Comparison of ENCODE assay signal across 8 cellular contexts in genomic region chr1:225998560-225999226, GRCh38. TPM values are rescaled to one million over a fixed set of nuclear protein-coding genes. Genes with fewer than 3 reads are reported as not detected.
DNase-seq lines count a peak whose midpoint lies in the region; ATAC-seq and TF ChIP-seq lines count a peak whose summit lies in the region.

No MANE protein-coding gene starts in this region.

- peaks cover 40% of the 10 kb centered on the region for H3K36me3 Mint-ChIP-seq in CD8-positive, alpha-beta T cell
- peaks cover 6% of the 10 kb centered on the region for H3K36me3 Mint-ChIP-seq in endothelial cell (ENCODE audit: low read depth, unreplicated experiment)
- H3K36me3 Mint-ChIP-seq in natural killer cell, result no peaks in the 10 kb centered on the region

- in situ Hi-C loops in HAP-1 (cut with MboI; ENCODE audit: low sequenced_read_pairs), result no loop called here

- POLR2A ChIA-PET in CD8-positive, alpha-beta T cell (lab: Charles Lee), result interaction anchor here (0.5 to 4.7 kb wide), 34 partner anchors 10 to 1816 kb away, joined by 3 to 195 read pairs (median 7); partner anchors contain the start of genes H3-3A, LBR, PARP1 and PYCR2

- peaks cover 75% of the 10 kb centered on the region for H3K4me1 Mint-ChIP-seq in CD8-positive, alpha-beta T cell (ENCODE audit: low read depth)
- H3K4me1 Mint-ChIP-seq in endothelial cell (ENCODE audit: unreplicated experiment), result peaks cover 48% of the 10 kb centered on the region
- H3K4me1 Mint-ChIP-seq in natural killer cell, result peaks cover 63 to 64% of the 10 kb centered on the region in 2 donors

- no peaks in the 10 kb centered on the region for H3K9me3 ChIP-seq in CD8-positive, alpha-beta T cell (ENCODE audit: low read length)
- H3K9me3 ChIP-seq in HAP-1, result no peaks in the 10 kb centered on the region

- no peak for TF ChIP-seq CTCF in CD8-positive, alpha-beta T cell (IDR thresholded peaks at IDR 0.05)
- TF ChIP-seq CTCF in endothelial cell (IDR thresholded peaks at IDR 0.05; ENCODE audit: unreplicated experiment), result no peak
- no peak for TF ChIP-seq CTCF in natural killer cell (IDR thresholded peaks at IDR 0.05)

- no peak for DNase-seq in CD8-positive, alpha-beta T cell
- DNase-seq in HAP-1 (ENCODE audit: low spot score in 2 of 2), result no peak
- DNase-seq in RKO (ENCODE audit: low spot score), result peak; percentile 81
- DNase-seq in endothelial cell (ENCODE audit: low spot score), result no peak
- DNase-seq in natural killer cell, result no peak
- DNase-seq in HK-2 (ENCODE audit: unreplicated experiment), result no peak
- no peak for DNase-seq in T1000 (lab: John Stamatoyannopoulos, UW)
- DNase-seq in NCI-H1092 treated with DMSO at 0.1 percent for 48 hours (lab: John Stamatoyannopoulos, UW), result no peak

- H3K4me1 ChIP-seq in CD8-positive, alpha-beta T cell (ENCODE audit: insufficient read depth, low read length), result peaks cover 81% of the 10 kb centered on the region
- peaks cover 33% of the 10 kb centered on the region for H3K4me1 ChIP-seq in HAP-1

- H3K9me3 Mint-ChIP-seq in CD8-positive, alpha-beta T cell, result no peaks in the 10 kb centered on the region
- no peaks in the 10 kb centered on the region for H3K9me3 Mint-ChIP-seq in endothelial cell (ENCODE audit: unreplicated experiment)
- H3K9me3 Mint-ChIP-seq in natural killer cell, result no peaks in the 10 kb centered on the region

- peak overlapping the region; percentile 99 for H3K27ac ChIP-seq in CD8-positive, alpha-beta T cell (ENCODE audit: low read depth, low read length)

- intact Hi-C loops in CD8-positive, alpha-beta T cell (cut with DNase I, micrococcal nuclease), result loop anchor here (1.0 to 10.0 kb wide), 14 partner anchors 64 to 939 kb away; partner anchors contain the start of genes ACBD3 (in 2 of the 2), H3-3A (in 2 of the 2), LBR (in 2 of the 2) and PYCR2 (in 2 of the 2)
- intact Hi-C loops in natural killer cell (cut with micrococcal nuclease), result loop anchor here (1.0 to 10.0 kb wide), 7 partner anchors 20 to 666 kb away; partner anchors contain the start of genes H3-3A and PYCR2

- no peaks in the 10 kb centered on the region for H3K27me3 ChIP-seq in CD8-positive, alpha-beta T cell (ENCODE audit: insufficient read depth, low read length)
- H3K27me3 ChIP-seq in HAP-1 (ENCODE audit: low read depth), result no peaks in the 10 kb centered on the region

- H3K27me3 Mint-ChIP-seq in CD8-positive, alpha-beta T cell (ENCODE audit: low read depth), result no peaks in the 10 kb centered on the region
- peaks cover 14% of the 10 kb centered on the region for H3K27me3 Mint-ChIP-seq in endothelial cell (ENCODE audit: unreplicated experiment)
- H3K27me3 Mint-ChIP-seq in natural killer cell (ENCODE audit: low read depth in 2 of 2), result no peaks in the 10 kb centered on the region

- H3K27ac Mint-ChIP-seq in CD8-positive, alpha-beta T cell, result peak overlapping the region; percentile 100
- H3K27ac Mint-ChIP-seq in endothelial cell (ENCODE audit: unreplicated experiment), result peak overlapping the region; percentile 99
- H3K27ac Mint-ChIP-seq in natural killer cell, result peak overlapping the region; percentile 96 to 100

- H3K4me3 Mint-ChIP-seq in CD8-positive, alpha-beta T cell, result peak overlapping the region; percentile 100
- H3K4me3 Mint-ChIP-seq in endothelial cell (ENCODE audit: unreplicated experiment), result peak overlapping the region; percentile 100
- peak overlapping the region; percentile 100 for H3K4me3 Mint-ChIP-seq in natural killer cell

- peak; percentile 0 for ATAC-seq in CD8-positive, alpha-beta T cell
- peak; percentile 5 to 18 (median 5) for ATAC-seq in natural killer cell

- peak overlapping the region; percentile 92 for H3K4me3 ChIP-seq in CD8-positive, alpha-beta T cell (ENCODE audit: low read depth, low read length)
- H3K4me3 ChIP-seq in HAP-1, result peak overlapping the region; percentile 85

- peaks cover 17% of the 10 kb centered on the region for H3K36me3 ChIP-seq in CD8-positive, alpha-beta T cell (ENCODE audit: insufficient read depth, low read length)
- H3K36me3 ChIP-seq in HAP-1 (replicated peaks), result peaks cover 6% of the 10 kb centered on the region

- CTCF ChIA-PET in CD8-positive, alpha-beta T cell (lab: Charles Lee), result interaction anchor here (0.6 to 2.6 kb wide), 6 partner anchors 11 to 1882 kb away, joined by 3 to 18 read pairs (median 10); partner anchors contain the start of gene H3-3A

RNA-seq across cellular contexts. Expression of gene SDE2, which starts 0.5 kb away (rescaled TPM):
- total RNA-seq in CD8-positive, alpha-beta T cell, result 10 to 100 TPM; 53.3 to 55.3 TPM
- total RNA-seq in endothelial cell (ENCODE audit: unreplicated experiment) (17.8 TPM), natural killer cell (10 to 100 TPM; 52.5 to 62.7 (median 53.6) TPM)

RNA-seq across cellular contexts. Expression of gene LEFTY2, which starts 57.7 kb away (rescaled TPM):
- total RNA-seq in CD8-positive, alpha-beta T cell, result not detected
- total RNA-seq in endothelial cell (ENCODE audit: unreplicated experiment), result 0.26 TPM
- not detected for total RNA-seq in natural killer cell
